In the genomic region with DNA sequence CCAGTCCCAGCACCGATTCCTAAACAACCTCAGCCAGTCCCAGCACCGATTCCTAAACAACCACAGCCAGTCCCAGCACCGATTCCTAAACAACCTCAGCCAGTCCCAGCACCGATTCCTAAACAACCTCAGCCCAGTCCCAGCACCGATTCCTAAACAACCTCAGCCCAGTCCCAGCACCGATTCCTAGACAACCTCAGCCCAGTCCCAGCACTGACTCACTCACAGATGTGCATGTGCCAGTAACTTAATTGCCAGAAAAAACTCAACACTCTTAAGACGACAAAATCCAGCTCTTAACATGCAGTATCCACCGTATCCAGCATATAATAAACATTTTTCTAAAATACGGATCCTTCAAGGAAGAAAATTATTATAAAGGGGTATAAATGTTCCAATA, we compare ENCODE assay signal across 4 cellular contexts. TPM values are rescaled to one million over a fixed set of nuclear protein-coding genes. Genes with fewer than 3 reads are reported as not detected.
"Had no signal": no experiment of that assay in that cellular context is flagged by ENCODE, and none has a peak within 500 bp of the region (broad histone marks: within the 10 kb centered on the region; RNA-seq: fewer than 3 reads in every experiment).

No MANE protein-coding gene starts in this region.

RNA-seq across cellular contexts. Expression of gene PLEKHG4B, which starts 12.1 kb away (rescaled TPM):
- total RNA-seq: activated CD8-positive, alpha-beta T cell treated with anti-CD3 and anti-CD28 coated beads, Interleukin-2, amount 10 ng/mL, durations not matched to agents 7 days and 5 days; bronchial epithelial cell; MCF 10A; T-helper 1 cell treated with Interleukin-12 subunit alpha and Interleukin-12 subunit beta and Interleukin-4 antibody, amounts not matched to agents 30 ng/mL and 1 ng/mL, for 36 hours had no signal
